9 cellular contexts compared by ENCODE assay signal in genomic region chr11:105045897-105046296, GRCh38. TPM values are rescaled to one million over a fixed set of nuclear protein-coding genes. Genes with fewer than 3 reads are reported as not detected.
A peak's percentile ranks its signal among the peaks of the same experiment; 100 is the strongest.
DNase-seq lines count a peak whose midpoint lies in the region; ATAC-seq and TF ChIP-seq lines count a peak whose summit lies in the region.
"Had no signal": no experiment of that assay in that cellular context is flagged by ENCODE, and none has a peak within 500 bp of the region (broad histone marks: within the 10 kb centered on the region; RNA-seq: fewer than 3 reads in every experiment).

No MANE protein-coding gene starts in this region.

- WGBS in mesenchymal stem cell, result 98% methylated on average over 4 of the region's 4 CpGs

- H3K4me1 ChIP-seq in GM23338 (ENCODE audit: insufficient read depth) (no peaks in the 10 kb centered on the region; the same call in 1 of the 2 replicates), mesenchymal stem cell (ENCODE audit: control insufficient read depth, insufficient read depth, low read depth, low read length) (no peaks in the 10 kb centered on the region)

- no peaks in the 10 kb centered on the region for H3K9me3 ChIP-seq in AG04450 (ENCODE audit: control insufficient read depth, insufficient read depth, low read length)
- no peaks in the 10 kb centered on the region for H3K9me3 ChIP-seq in mesenchymal stem cell (ENCODE audit: control insufficient read depth, low read length)

- H3K9me3 Mint-ChIP-seq in GM23338, result no peaks in the 10 kb centered on the region
- no peaks in the 10 kb centered on the region for H3K9me3 Mint-ChIP-seq in glutamatergic neuron (ENCODE audit: unreplicated experiment)
- H3K9me3 Mint-ChIP-seq in chondrocyte (ENCODE audit: low read depth), result no peaks in the 10 kb centered on the region

- CTCF ChIA-PET in AG04450 (lab: Charles Lee), result no interaction called here

- peak overlapping the region; percentile 77 for H3K9ac ChIP-seq in mesenchymal stem cell (ENCODE audit: low read length)

- H3K4me3 ChIP-seq in AG04450 (ENCODE audit: low read depth, low read length) (no peak overlapping the region), GM23338 (no peak overlapping the region), brain microvascular endothelial cell (ENCODE audit: low read depth, low read length) (no peak overlapping the region), mesenchymal stem cell (ENCODE audit: insufficient read depth in 1 of 2, low read depth in 1 of 2, low read length in 2 of 2) (peak overlapping the region in 1 of 2 experiments; percentile 72)

- no peaks in the 10 kb centered on the region for H3K27me3 ChIP-seq in AG04450 (ENCODE audit: control insufficient read depth, insufficient read depth, low read length)
- no peaks in the 10 kb centered on the region for H3K27me3 ChIP-seq in GM23338 (ENCODE audit: insufficient read depth)
- no peaks in the 10 kb centered on the region for H3K27me3 ChIP-seq in brain microvascular endothelial cell (replicated peaks)
- no peaks in the 10 kb centered on the region for H3K27me3 ChIP-seq in mesenchymal stem cell (ENCODE audit: control insufficient read depth in 1 of 2, insufficient read depth in 1 of 2, low read length in 2 of 2)

- no peak for DNase-seq in AG04450 (ENCODE audit: low read depth, low spot score)
- no peak for DNase-seq in GM23338 (ENCODE audit: low spot score)
- no peak for DNase-seq in brain microvascular endothelial cell
- DNase-seq in mesenchymal stem cell, result no peak
- no peak for DNase-seq in glutamatergic neuron
- no peak for DNase-seq in EL
- no peak for DNase-seq in chondrocyte (ENCODE audit: low spot score)
- DNase-seq in anterior cingulate cortex (lab: John Stamatoyannopoulos, UW), result no peak
- DNase-seq: NCI-H1436 treated with DMSO at 0.1 percent for 48 hours had no signal

- H3K36me3 Mint-ChIP-seq in GM23338 (ENCODE audit: low read depth) (no peaks in the 10 kb centered on the region), glutamatergic neuron (ENCODE audit: unreplicated experiment) (no peaks in the 10 kb centered on the region), chondrocyte (ENCODE audit: low read depth) (no peaks in the 10 kb centered on the region)

- H3K79me2 ChIP-seq in GM23338 (replicated peaks; ENCODE audit: insufficient read depth), result no peaks in the 10 kb centered on the region

- no peak overlapping the region for H2AK5ac ChIP-seq in mesenchymal stem cell (ENCODE audit: low read length, severe bottlenecking)

- H3K27ac ChIP-seq in AG04450 (ENCODE audit: low read depth, low read length) (peak overlapping the region; percentile 42), GM23338 (ENCODE audit: low read depth) (no peak overlapping the region), brain microvascular endothelial cell (peak overlapping the region; percentile 35), mesenchymal stem cell (ENCODE audit: low read length, poor library complexity, severe bottlenecking) (no peak overlapping the region)

- ATAC-seq in GM23338, result no peak

- peak overlapping the region; percentile 91 to 97 for H2BK12ac ChIP-seq in mesenchymal stem cell (ENCODE audit: low read length in 2 of 2)

- peak overlapping the region; percentile 70 for H4K91ac ChIP-seq in mesenchymal stem cell (ENCODE audit: low read length)

- no peaks in the 10 kb centered on the region for H4K20me1 ChIP-seq in GM23338 (replicated peaks; ENCODE audit: insufficient read depth)

- no peaks in the 10 kb centered on the region for H3F3A ChIP-seq in GM23338 (replicated peaks; ENCODE audit: low read depth)

- in situ Hi-C loops in brain microvascular endothelial cell (cut with HindIII; ENCODE audit: low pct_ligation_motif_present, low sequenced_read_pairs), result no loop called here

- peak overlapping the region in 1 of 2 experiments; percentile 63 for H3K4ac ChIP-seq in mesenchymal stem cell (ENCODE audit: low read depth in 1 of 2, low read length in 2 of 2)

- H3K27me3 Mint-ChIP-seq in GM23338 (ENCODE audit: insufficient read depth, low read depth, poor library complexity) (no peaks in the 10 kb centered on the region), glutamatergic neuron (ENCODE audit: unreplicated experiment) (no peaks in the 10 kb centered on the region), chondrocyte (ENCODE audit: low read depth) (no peaks in the 10 kb centered on the region)

- peak overlapping the region; percentile 72; the same call in 1 of the 2 replicates for H2AFZ ChIP-seq in GM23338
- no peak overlapping the region for H2AFZ ChIP-seq in mesenchymal stem cell (ENCODE audit: low read depth, low read length)

- POLR2A ChIA-PET in AG04450 (lab: Yijun Ruan, JAX), result interaction anchor here (1.0 kb wide), 1 partner anchor 10 kb away, joined by 3 read pairs; the partner anchor contains the start of gene CASP1

- 0 out of 2 replicates have a peak, but pooled peaks cover 5% of the 10 kb centered on the region for H3K9me2 ChIP-seq in GM23338 (ENCODE audit: insufficient read depth)

- H3K27ac Mint-ChIP-seq in GM23338, result no peak overlapping the region
- no peak overlapping the region for H3K27ac Mint-ChIP-seq in glutamatergic neuron (ENCODE audit: unreplicated experiment)
- H3K27ac Mint-ChIP-seq in chondrocyte (ENCODE audit: unreplicated experiment), result no peak overlapping the region

- no peak overlapping the region for H2BK5ac ChIP-seq in mesenchymal stem cell (ENCODE audit: low read depth, low read length, poor library complexity, severe bottlenecking)

- no peak for TF ChIP-seq CTCF in AG04450 (IDR thresholded peaks at IDR 0.05; ENCODE audit: low read depth, low read length)
- TF ChIP-seq CTCF in GM23338 (conservative IDR thresholded peaks at IDR 0.05; ENCODE audit: low read depth in 2 of 2), result no peak
- no peak for TF ChIP-seq CTCF in brain microvascular endothelial cell (IDR thresholded peaks at IDR 0.05; ENCODE audit: low read depth, low read length, missing control alignments)
- no peak for TF ChIP-seq CTCF in glutamatergic neuron (IDR thresholded peaks at IDR 0.05; ENCODE audit: partially characterized antibody, unreplicated experiment)
- TF ChIP-seq CTCF in chondrocyte (IDR thresholded peaks at IDR 0.05), result no peak

- H3K14ac ChIP-seq in mesenchymal stem cell (ENCODE audit: low read length in 2 of 2), result no peak overlapping the region

- H3K4me3 Mint-ChIP-seq in GM23338 (no peak overlapping the region), glutamatergic neuron (ENCODE audit: unreplicated experiment) (no peak overlapping the region), chondrocyte (ENCODE audit: unreplicated experiment) (no peak overlapping the region)

- peak overlapping the region; percentile 1 for H2BK120ac ChIP-seq in mesenchymal stem cell (ENCODE audit: low read depth, low read length)

- peak overlapping the region; percentile 6 to 61 for H3K18ac ChIP-seq in mesenchymal stem cell (ENCODE audit: low read depth in 1 of 2, low read length in 2 of 2)

- H3K23ac ChIP-seq in mesenchymal stem cell (ENCODE audit: low read length in 2 of 2), result no peak overlapping the region

- no peak overlapping the region for H4K8ac ChIP-seq in mesenchymal stem cell (ENCODE audit: low read length)

- H3K4me2 ChIP-seq in GM23338 (no peak overlapping the region), mesenchymal stem cell (ENCODE audit: low read length, poor library complexity, severe bottlenecking) (no peak overlapping the region)

- no peaks in the 10 kb centered on the region for H3K79me1 ChIP-seq in mesenchymal stem cell (replicated peaks; ENCODE audit: low read length, poor library complexity, severe bottlenecking)

- no peaks in the 10 kb centered on the region for H3K36me3 ChIP-seq in GM23338 (ENCODE audit: insufficient read depth)
- no peaks in the 10 kb centered on the region for H3K36me3 ChIP-seq in brain microvascular endothelial cell (replicated peaks)
- no peaks in the 10 kb centered on the region for H3K36me3 ChIP-seq in mesenchymal stem cell (ENCODE audit: control insufficient read depth in 1 of 2, insufficient read depth in 2 of 2, low read depth in 1 of 2, low read length in 2 of 2)

- no peaks in the 10 kb centered on the region for H3K4me1 Mint-ChIP-seq in GM23338
- H3K4me1 Mint-ChIP-seq in glutamatergic neuron (ENCODE audit: low read depth, unreplicated experiment), result no peaks in the 10 kb centered on the region
- H3K4me1 Mint-ChIP-seq in chondrocyte (ENCODE audit: low read depth), result peaks cover 27% of the 10 kb centered on the region

- H2BK15ac ChIP-seq in mesenchymal stem cell (ENCODE audit: low read depth, poor library complexity, severe bottlenecking), result no peak overlapping the region

TF ChIP-seq in GM23338, 12 proteins besides CTCF, POLR2A, EP300 and RAD21 (continues in another document):
- TF ChIP-seq ZNF114 (CRISPR knock-in tag; IDR thresholded peaks at IDR 0.05) (no peak), JUNB (IDR thresholded peaks at IDR 0.05; ENCODE audit: unreplicated experiment) (no peak)

RNA-seq across cellular contexts. Expression of gene CARD16, which starts 0.8 kb away (rescaled TPM):
- polyA plus RNA-seq in AG04450 (2011; rRNA removed) (105 and 125 TPM in 2 replicates), GM23338 (2016; fragmentation: Nextera tagmentation; extraction: Ambion mirVana) (0.50 TPM in 1 of 2 replicates, not detected in the other)
- 11.8 and 18.2 TPM in 2 replicates for polyA minus RNA-seq in AG04450 (2011; rRNA and poly(A)+ RNA removed)
- not detected in 2 replicates for total RNA-seq in GM23338 (2014; rRNA removed; shearing (Covaris generic))
- polyA plus RNA-seq in mesenchymal stem cell (2013, experiment 1 of 2), result 509 TPM
- polyA plus RNA-seq in mesenchymal stem cell (2013, experiment 2 of 2), result 497 TPM
- total RNA-seq in glutamatergic neuron (ENCODE audit: unreplicated experiment) (not detected), chondrocyte (2.0 TPM in 1 of 3 replicates, not detected in the others)

RNA-seq across cellular contexts. Expression of gene CASP1, which starts 11.0 kb away (rescaled TPM):
- polyA plus RNA-seq in AG04450 (2011; rRNA removed), result 31.0 and 36.2 TPM in 2 replicates
- polyA minus RNA-seq in AG04450 (2011; rRNA and poly(A)+ RNA removed), result 11.4 and 16.9 TPM in 2 replicates
- total RNA-seq in GM23338 (2014; rRNA removed; shearing (Covaris generic)), result 0.10 TPM in 1 of 2 replicates, not detected in the other
- not detected in 2 replicates for polyA plus RNA-seq in GM23338 (2016; fragmentation: Nextera tagmentation; extraction: Ambion mirVana)
- polyA plus RNA-seq in mesenchymal stem cell (2013, experiment 1 of 2), result 324 TPM
- 338 TPM for polyA plus RNA-seq in mesenchymal stem cell (2013, experiment 2 of 2)
- not detected for total RNA-seq in glutamatergic neuron (ENCODE audit: unreplicated experiment)
- 1.2 TPM in 1 of 3 replicates, not detected in the others for total RNA-seq in chondrocyte

RNA-seq across cellular contexts. Expression of gene CASP5, which starts 22.9 kb away (rescaled TPM):
- 0.07 and 0.15 TPM in 2 replicates for polyA plus RNA-seq in AG04450 (2011; rRNA removed)
- polyA minus RNA-seq in AG04450 (2011; rRNA and poly(A)+ RNA removed), result not detected in 2 replicates
- not detected in 2 replicates for total RNA-seq in GM23338 (2014; rRNA removed; shearing (Covaris generic))
- 0.17 TPM in 1 of 2 replicates, not detected in the other for polyA plus RNA-seq in GM23338 (2016; fragmentation: Nextera tagmentation; extraction: Ambion mirVana)
- 0.55 TPM for polyA plus RNA-seq in mesenchymal stem cell (2013, experiment 1 of 2)
- polyA plus RNA-seq in mesenchymal stem cell (2013, experiment 2 of 2), result 0.66 TPM
- total RNA-seq in glutamatergic neuron (ENCODE audit: unreplicated experiment), result not detected
- total RNA-seq in chondrocyte, result not detected in 3 replicates

Comparison
In these comparisons a context has a peak if more than half of its experiments do, and no peak if none do; other contexts are left out.
1. H3K27ac ChIP-seq: peak in AG04450 (single experiment) and brain microvascular endothelial cell (single experiment); none in GM23338 (single experiment) and mesenchymal stem cell (single experiment).